In the genomic region with DNA sequence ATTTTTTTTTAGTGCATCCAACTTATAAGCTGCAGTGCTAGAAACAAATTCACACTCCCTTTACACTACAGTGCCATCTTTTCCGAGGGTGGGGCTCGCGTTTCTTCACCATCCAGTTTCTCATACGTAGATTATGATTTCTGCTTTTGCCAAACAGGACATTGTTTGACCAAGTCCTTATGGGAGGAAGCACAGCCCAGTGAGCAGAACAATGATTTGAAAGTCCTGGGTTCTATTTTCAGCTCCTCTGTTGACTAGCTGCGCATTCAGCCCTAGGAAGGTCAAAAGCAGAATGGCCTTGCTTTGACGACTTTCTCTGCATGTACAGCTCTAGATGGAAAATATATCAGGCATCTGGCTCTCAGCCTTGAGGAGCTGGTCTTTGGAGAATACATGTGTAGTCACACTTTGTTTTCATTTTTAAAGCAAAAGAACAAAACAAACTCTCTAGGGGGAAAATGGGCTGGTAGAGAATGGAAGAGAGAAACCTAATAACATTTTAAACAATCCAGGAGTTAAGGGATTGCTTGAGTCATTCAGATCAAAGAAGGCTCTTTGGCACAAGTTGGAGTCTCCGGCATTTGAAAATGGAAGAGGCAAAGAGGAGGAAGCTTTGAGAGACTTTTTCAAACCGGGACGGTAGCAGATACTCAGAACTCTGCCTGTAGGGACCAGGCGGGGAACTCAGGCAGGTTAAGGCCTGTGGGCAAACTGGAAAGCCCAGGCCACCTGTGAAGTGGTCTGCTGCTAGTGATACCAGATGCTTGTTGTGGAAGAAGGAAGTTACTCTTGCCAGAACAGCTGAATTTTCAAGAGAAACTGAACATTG, we compare ENCODE assay signal across 8 cellular contexts.
DNase-seq lines count a peak whose midpoint lies in the region; ATAC-seq and TF ChIP-seq lines count a peak whose summit lies in the region.

No MANE protein-coding gene starts in this region.

- no peak for TF ChIP-seq CTCF in activated CD8-positive, alpha-beta T cell treated with anti-CD3 and anti-CD28 coated beads for 36 hours (IDR thresholded peaks at IDR 0.05)
- TF ChIP-seq CTCF in esophagus muscularis mucosa (IDR thresholded peaks at IDR 0.05): no peak
- no peak for TF ChIP-seq CTCF in tibial nerve (IDR thresholded peaks at IDR 0.05)
- no peak for TF ChIP-seq CTCF in progenitor cell of endocrine pancreas (IDR thresholded peaks at IDR 0.05; ENCODE audit: unreplicated experiment)
- no peak for TF ChIP-seq CTCF in chondrocyte (IDR thresholded peaks at IDR 0.05)

- no peaks in the 10 kb centered on the region for H3K27me3 ChIP-seq in esophagus muscularis mucosa
- no peaks in the 10 kb centered on the region for H3K27me3 ChIP-seq in tibial nerve

- H3K4me1 ChIP-seq in esophagus muscularis mucosa: peaks cover 0 to 12% (median 11%) of the 10 kb centered on the region in 4 donors
- peaks cover 0 to 30% (median 16%) of the 10 kb centered on the region in 4 donors for H3K4me1 ChIP-seq in tibial nerve

- intact Hi-C loops in activated CD8-positive, alpha-beta T cell treated with anti-CD3 and anti-CD28 coated beads for 36 hours (cut with micrococcal nuclease): no loop called here
- intact Hi-C loops in esophagus muscularis mucosa (cut with DNase I): no loop called here

- CTCF ChIA-PET in activated CD8-positive, alpha-beta T cell treated with anti-CD3 and anti-CD28 coated beads, Interleukin-2, amount 10 ng/mL, durations not matched to agents 7 days and 5 days (lab: Charles Lee): interaction anchor here (1.1 kb wide), 1 partner anchor 1064 kb away, joined by 3 read pairs; no protein-coding TSS in a partner anchor
- CTCF ChIA-PET in activated CD8-positive, alpha-beta T cell treated with anti-CD3 and anti-CD28 coated beads for 36 hours (lab: Charles Lee): no interaction called here

- peak overlapping the region; percentile 20 to 43 (median 32) for H3K27ac ChIP-seq in esophagus muscularis mucosa (replicated peaks in 1 of 4)
- peak overlapping the region in 3 of 4 donors; percentile 68 to 78 (median 75) for H3K27ac ChIP-seq in tibial nerve

- no peak for DNase-seq in activated CD8-positive, alpha-beta T cell treated with anti-CD3 and anti-CD28 coated beads, Interleukin-2, amount 10 ng/mL, durations not matched to agents 7 days and 5 days
- DNase-seq in activated CD8-positive, alpha-beta T cell treated with anti-CD3 and anti-CD28 coated beads for 36 hours: no peak
- DNase-seq in esophagus muscularis mucosa (ENCODE audit: extremely low spot score) (no peak), tibial nerve (ENCODE audit: low spot score in 2 of 2) (peak in 1 of 2 donors; percentile 16), hepatic stellate cell (ENCODE audit: low spot score) (no peak), progenitor cell of endocrine pancreas (ENCODE audit: low spot score, unreplicated experiment) (no peak), chondrocyte (ENCODE audit: low spot score) (no peak)

- peak overlapping the region; percentile 32 for H3K27ac Mint-ChIP-seq in activated CD8-positive, alpha-beta T cell treated with anti-CD3 and anti-CD28 coated beads, Interleukin-2, amount 10 ng/mL, durations not matched to agents 7 days and 5 days
- no peak overlapping the region for H3K27ac Mint-ChIP-seq in activated CD8-positive, alpha-beta T cell treated with anti-CD3 and anti-CD28 coated beads for 36 hours
- H3K27ac Mint-ChIP-seq in progenitor cell of endocrine pancreas: no peak overlapping the region
- no peak overlapping the region for H3K27ac Mint-ChIP-seq in chondrocyte (ENCODE audit: unreplicated experiment)

- WGBS in esophagus muscularis mucosa: 66% methylated on average over 10 of the region's 10 CpGs
- 40 to 49% methylated on average over 10 of the region's 10 CpGs for WGBS in tibial nerve, 2 donors

- no peaks in the 10 kb centered on the region for H3K27me3 Mint-ChIP-seq in activated CD8-positive, alpha-beta T cell treated with anti-CD3 and anti-CD28 coated beads, Interleukin-2, amount 10 ng/mL, durations not matched to agents 7 days and 5 days (ENCODE audit: low read depth)
- H3K27me3 Mint-ChIP-seq in activated CD8-positive, alpha-beta T cell treated with anti-CD3 and anti-CD28 coated beads for 36 hours: no peaks in the 10 kb centered on the region
- H3K27me3 Mint-ChIP-seq in progenitor cell of endocrine pancreas (no peaks in the 10 kb centered on the region), chondrocyte (ENCODE audit: low read depth) (no peaks in the 10 kb centered on the region)

- H3K9me3 ChIP-seq in esophagus muscularis mucosa: no peaks in the 10 kb centered on the region
- H3K9me3 ChIP-seq in tibial nerve: no peaks in the 10 kb centered on the region

- H3K4me3 ChIP-seq in esophagus muscularis mucosa (no peak overlapping the region), tibial nerve (no peak overlapping the region)

- TF ChIP-seq POLR2A in esophagus muscularis mucosa (IDR thresholded peaks at IDR 0.05; ENCODE audit: low read depth) (no peak), tibial nerve (IDR thresholded peaks at IDR 0.05) (no peak)

- H3K9me3 Mint-ChIP-seq in activated CD8-positive, alpha-beta T cell treated with anti-CD3 and anti-CD28 coated beads, Interleukin-2, amount 10 ng/mL, durations not matched to agents 7 days and 5 days (ENCODE audit: insufficient read depth): peaks cover 12% of the 10 kb centered on the region
- peaks cover 4% of the 10 kb centered on the region for H3K9me3 Mint-ChIP-seq in activated CD8-positive, alpha-beta T cell treated with anti-CD3 and anti-CD28 coated beads for 36 hours
- H3K9me3 Mint-ChIP-seq in progenitor cell of endocrine pancreas (ENCODE audit: low read depth) (peaks cover 5% of the 10 kb centered on the region), chondrocyte (ENCODE audit: low read depth) (no peaks in the 10 kb centered on the region)

- H3K36me3 Mint-ChIP-seq in activated CD8-positive, alpha-beta T cell treated with anti-CD3 and anti-CD28 coated beads, Interleukin-2, amount 10 ng/mL, durations not matched to agents 7 days and 5 days (ENCODE audit: low read depth): peaks cover 4% of the 10 kb centered on the region
- no peaks in the 10 kb centered on the region for H3K36me3 Mint-ChIP-seq in activated CD8-positive, alpha-beta T cell treated with anti-CD3 and anti-CD28 coated beads for 36 hours (ENCODE audit: low read depth)
- H3K36me3 Mint-ChIP-seq in progenitor cell of endocrine pancreas (ENCODE audit: insufficient read depth): no peaks in the 10 kb centered on the region
- no peaks in the 10 kb centered on the region for H3K36me3 Mint-ChIP-seq in chondrocyte (ENCODE audit: low read depth)

- H3K4me1 Mint-ChIP-seq in activated CD8-positive, alpha-beta T cell treated with anti-CD3 and anti-CD28 coated beads, Interleukin-2, amount 10 ng/mL, durations not matched to agents 7 days and 5 days (ENCODE audit: low read depth): peaks cover 17% of the 10 kb centered on the region
- H3K4me1 Mint-ChIP-seq in activated CD8-positive, alpha-beta T cell treated with anti-CD3 and anti-CD28 coated beads for 36 hours (ENCODE audit: low read depth): peaks cover 19% of the 10 kb centered on the region
- peaks cover 8% of the 10 kb centered on the region for H3K4me1 Mint-ChIP-seq in progenitor cell of endocrine pancreas (ENCODE audit: low read depth)
- peaks cover 10% of the 10 kb centered on the region for H3K4me1 Mint-ChIP-seq in chondrocyte (ENCODE audit: low read depth)

- TF ChIP-seq EP300 in esophagus muscularis mucosa (IDR thresholded peaks at IDR 0.05) (no peak), tibial nerve (IDR thresholded peaks at IDR 0.05) (peak; percentile 22 to 34)

- ATAC-seq in activated CD8-positive, alpha-beta T cell treated with anti-CD3 and anti-CD28 coated beads, Interleukin-2, amount 10 ng/mL, durations not matched to agents 7 days and 5 days: peak; percentile 47
- no peak for ATAC-seq in activated CD8-positive, alpha-beta T cell treated with anti-CD3 and anti-CD28 coated beads for 36 hours
- peak; percentile 81 for ATAC-seq in HG03280 (IDR thresholded peaks at IDR 0.05; ENCODE audit: unreplicated experiment)

- H3K36me3 ChIP-seq in esophagus muscularis mucosa (no peaks in the 10 kb centered on the region), tibial nerve (no peaks in the 10 kb centered on the region)

- POLR2A ChIA-PET in activated CD8-positive, alpha-beta T cell treated with anti-CD3 and anti-CD28 coated beads, Interleukin-2, amount 10 ng/mL, durations not matched to agents 7 days and 5 days (lab: Charles Lee): interaction anchor here (0.9 kb wide), 1 partner anchor 300 kb away, joined by 3 read pairs; the partner anchor contains the start of gene BTG1
- POLR2A ChIA-PET in activated CD8-positive, alpha-beta T cell treated with anti-CD3 and anti-CD28 coated beads for 36 hours (lab: Charles Lee): no interaction called here

- H3K4me3 Mint-ChIP-seq in activated CD8-positive, alpha-beta T cell treated with anti-CD3 and anti-CD28 coated beads, Interleukin-2, amount 10 ng/mL, durations not matched to agents 7 days and 5 days: no peak overlapping the region
- no peak overlapping the region for H3K4me3 Mint-ChIP-seq in activated CD8-positive, alpha-beta T cell treated with anti-CD3 and anti-CD28 coated beads for 36 hours
- no peak overlapping the region for H3K4me3 Mint-ChIP-seq in progenitor cell of endocrine pancreas (ENCODE audit: low read depth)
- H3K4me3 Mint-ChIP-seq in chondrocyte (ENCODE audit: unreplicated experiment): no peak overlapping the region
